ENCODE assay signal across 8 cellular contexts in genomic region chr10:122879339-122880273, GRCh38. TPM values are rescaled to one million over a fixed set of nuclear protein-coding genes. Genes with fewer than 3 reads are reported as not detected.
DNase-seq lines count a peak whose midpoint lies in the region; ATAC-seq, FAIRE-seq and TF ChIP-seq lines count a peak whose summit lies in the region.

Gene FAM24B, minus strand, starts transcription at chr10:122879581. Its CDS starts 29,066 bp downstream, at chr10:122850515.

- no peak for TF ChIP-seq RAD21 in A549 (conservative IDR thresholded peaks at IDR 0.05 in 1 of 2, IDR thresholded peaks at IDR 0.05 in 1 of 2)

- no peaks in the 10 kb centered on the region for H3K36me3 ChIP-seq in colonic mucosa

- H3K4me1 ChIP-seq in A549 (peaks cover 34% of the 10 kb centered on the region), colonic mucosa (no peaks in the 10 kb centered on the region)

- peak within 1 kb of the TSS; percentile 54 to 65 for H3K9ac ChIP-seq in colonic mucosa (ENCODE audit: low read depth in 2 of 2, low read length in 2 of 2)

- POLR2A ChIA-PET in A549 (lab: Yijun Ruan, JAX), result interaction anchor here (0.5 to 1.0 kb wide), 5 partner anchors 13 to 128 kb away, joined by 3 to 4 read pairs (median 3); partner anchors contain the start of genes C10orf88 and IKZF5

- CTCF ChIA-PET in A549 (lab: Yijun Ruan, JAX), result interaction anchor here (0.6 to 1.2 kb wide), 2 partner anchors 16 to 314 kb away, joined by 4 read pairs; no protein-coding TSS in a partner anchor

- H3K4me3 ChIP-seq in A549, result peak within 1 kb of the TSS; percentile 69
- peak within 1 kb of the TSS; percentile 67 for H3K4me3 ChIP-seq in colonic mucosa

- TF ChIP-seq CTCF in A549 (IDR thresholded peaks at IDR 0.05) (no peak), colonic mucosa (IDR thresholded peaks at IDR 0.05) (no peak)

- peak within 1 kb of the TSS; percentile 93 for H3K4me2 ChIP-seq in A549

- H3K9me3 ChIP-seq in A549 (no peaks in the 10 kb centered on the region), colonic mucosa (no peaks in the 10 kb centered on the region)

- peak; percentile 89 for TF ChIP-seq POLR2A in A549 (IDR thresholded peaks at IDR 0.05; ENCODE audit: low read length)

- intact Hi-C loops in colonic mucosa (cut with DNase I), result no loop called here

- under 1% methylated on average over 45 of the region's 95 CpGs for WGBS in A549 (ENCODE audit: missing lambda C conversion rate)

- DNase-seq in A549 (ENCODE audit: low read depth in 1 of 2, low spot score in 1 of 2) (peak; percentile 88 to 98), NCI-H345 (lab: John Stamatoyannopoulos, UW) (peak; percentile 96), colonic mucosa (peak; percentile 97), kidney tubule cell (ENCODE audit: low spot score) (peak; percentile 98)
- DNase-seq in activated CD4-positive, alpha-beta T cell treated with anti-CD3 and anti-CD28 coated beads for 1 hour, result peak; percentile 92
- DNase-seq in stimulated activated CD4-positive, alpha-beta T cell treated with anti-CD3 and anti-CD28 coated beads, Interleukin-4, amount 100 ng/mL, for 1 hour, result peak; percentile 93

- peak; percentile 92 for FAIRE-seq in A549 (lab: Jason Lieb, UNC)

- ATAC-seq in A549 (peak; percentile 91 to 93), GM18867 (IDR thresholded peaks at IDR 0.05; ENCODE audit: unreplicated experiment) (peak; percentile 86), HG03103 (IDR thresholded peaks at IDR 0.05; ENCODE audit: low read depth, unreplicated experiment) (peak; percentile 72)

- no peaks in the 10 kb centered on the region for H3K27me3 ChIP-seq in colonic mucosa

- TF ChIP-seq EP300 in A549 (IDR thresholded peaks at IDR 0.05), result no peak

- peak within 1 kb of the TSS; percentile 83 to 93 for H3K27ac ChIP-seq in A549
- peak within 1 kb of the TSS; percentile 64 for H3K27ac ChIP-seq in colonic mucosa

TF ChIP-seq in A549, 52 proteins besides CTCF, POLR2A, EP300 and RAD21 (continues in another document):
- peak; percentile 24; the same call in 1 of the 3 replicates for TF ChIP-seq BCL3 (IDR thresholded peaks at IDR 0.05)
- TF ChIP-seq CHD2 (IDR thresholded peaks at IDR 0.05; ENCODE audit: low read length, partially characterized antibody), result no peak
- no peak for TF ChIP-seq ZSCAN20 (CRISPR knock-in tag; IDR thresholded peaks at IDR 0.05)
- peak; percentile 78 for TF ChIP-seq PHF8 (IDR thresholded peaks at IDR 0.05; ENCODE audit: borderline replicate concordance, low read depth)
- peak; percentile 79 for TF ChIP-seq HDAC2 (IDR thresholded peaks at IDR 0.05)
- TF ChIP-seq HES2 (IDR thresholded peaks at IDR 0.05), result no peak
- TF ChIP-seq POLR2AphosphoS2 (conservative IDR thresholded peaks at IDR 0.05; ENCODE audit: low read length), result no peak
- no peak for TF ChIP-seq TFCP2L1 (CRISPR knock-in tag; IDR thresholded peaks at IDR 0.05)
- TF ChIP-seq PBX3 (IDR thresholded peaks at IDR 0.05), result no peak
- no peak for TF ChIP-seq GATA3 (IDR thresholded peaks at IDR 0.05; ENCODE audit: borderline replicate concordance)
- TF ChIP-seq CEBPB (IDR thresholded peaks at IDR 0.05), result no peak; a peak in 1 of 4 replicates
- TF ChIP-seq ZC3H11A (IDR thresholded peaks at IDR 0.05), result no peak
- no peak for TF ChIP-seq ZFP36 (IDR thresholded peaks at IDR 0.05; ENCODE audit: borderline replicate concordance, partially characterized antibody)
- TF ChIP-seq TP53 (CRISPR knock-in tag; IDR thresholded peaks at IDR 0.05), result 0 out of 2 replicates have a peak, but pooled peaks have one; percentile 12
- TF ChIP-seq ATOH8 (CRISPR knock-in tag; IDR thresholded peaks at IDR 0.05; ENCODE audit: low read depth), result peak; percentile 62; the same call in 1 of the 2 replicates
- TF ChIP-seq SREBF2 (IDR thresholded peaks at IDR 0.05), result no peak
- TF ChIP-seq RFX5 (IDR thresholded peaks at IDR 0.05), result no peak
- no peak for TF ChIP-seq HEYL (CRISPR knock-in tag; IDR thresholded peaks at IDR 0.05)
- TF ChIP-seq E2F6 (IDR thresholded peaks at IDR 0.05; ENCODE audit: borderline replicate concordance, low read depth), result peak; percentile 94
- peak in 1 of 2 experiments; percentile 68; a peak in 2 of 5 replicates for TF ChIP-seq JUN (IDR thresholded peaks at IDR 0.05)
- TF ChIP-seq HOXB13 (CRISPR knock-in tag; IDR thresholded peaks at IDR 0.05; ENCODE audit: low read depth), result 0 out of 2 replicates have a peak, but pooled peaks have one; percentile 69
- no peak for TF ChIP-seq RCOR1 (IDR thresholded peaks at IDR 0.05; ENCODE audit: low read depth, low read length)
- no peak for TF ChIP-seq RARB (CRISPR knock-in tag; IDR thresholded peaks at IDR 0.05)
- TF ChIP-seq REST (IDR thresholded peaks at IDR 0.05), result no peak
- peak; percentile 92 for TF ChIP-seq MAX (IDR thresholded peaks at IDR 0.05)
- no peak for TF ChIP-seq BHLHE40 (IDR thresholded peaks at IDR 0.05; ENCODE audit: low read depth, low read length)

RNA-seq across cellular contexts. Expression of gene FAM24B, which starts in this region (rescaled TPM):
- polyA plus RNA-seq in A549 (2011; rRNA removed) (18.7 and 27.6 TPM in 2 replicates), A549 (2017; fragmentation: RNase III; extraction: RNeasy Plus Mini Kit Qiagen cat#74134 plus additional on column Dnase treatment) (15.6 to 16.9 TPM (median 16.8 TPM) in 3 replicates)
- polyA plus RNA-seq in A549 (2012; cell fraction: cytosol; rRNA removed), result 14.8 and 18.7 TPM in 2 replicates
- polyA plus RNA-seq in A549 (2012; cell fraction: nucleus; rRNA removed), result 7.9 and 23.5 TPM in 2 replicates
- polyA minus RNA-seq in A549 (2011; rRNA and poly(A)+ RNA removed), result 4.3 and 6.8 TPM in 2 replicates
- 1 to 10 TPM; 4.3 to 6.8 TPM for total RNA-seq in colonic mucosa

Comparison
In these comparisons a context has a peak if more than half of its experiments do, and no peak if none do; other contexts are left out.
1. Peak in every context shown above with its lines: DNase-seq, ATAC-seq, H3K4me3 ChIP-seq and H3K27ac ChIP-seq.